11 cellular contexts compared by ENCODE assay signal in genomic region chr5:157543825-157544622, GRCh38. TPM values are rescaled to one million over a fixed set of nuclear protein-coding genes. Genes with fewer than 3 reads are reported as not detected.
DNase-seq lines count a peak whose midpoint lies in the region; ATAC-seq and TF ChIP-seq lines count a peak whose summit lies in the region.
"Had no signal": no experiment of that assay in that cellular context is flagged by ENCODE, and none has a peak within 500 bp of the region (broad histone marks: within the 10 kb centered on the region; RNA-seq: fewer than 3 reads in every experiment).

No MANE protein-coding gene starts in this region.

- no peak for DNase-seq in CD14-positive monocyte (ENCODE audit: low spot score)
- peak; percentile 54 for DNase-seq in H4 (ENCODE audit: low spot score)
- peak; percentile 80 for DNase-seq in brain microvascular endothelial cell
- DNase-seq in naive B cell, result no peak
- DNase-seq in activated gamma-delta T cell treated with Interleukin-2 at 50 U/mL for 16 hours, result no peak
- no peak for DNase-seq in foreskin melanocyte
- DNase-seq in HEK293T (ENCODE audit: extremely low spot score), result no peak
- DNase-seq: activated gamma-delta T cell, GF-D8, nephron progenitor cell had no signal

- peaks cover 0 to 4% (median 0%) of the 10 kb centered on the region in 7 donors for H3K9me3 Mint-ChIP-seq in CD14-positive monocyte
- no peaks in the 10 kb centered on the region for H3K9me3 Mint-ChIP-seq in naive B cell
- H3K9me3 Mint-ChIP-seq: nephron progenitor cell had no signal

- peak overlapping the region; percentile 85 for H3K27ac ChIP-seq in brain microvascular endothelial cell

- no peaks in the 10 kb centered on the region for H3K27me3 ChIP-seq in brain microvascular endothelial cell (replicated peaks)

- peaks cover 3% of the 10 kb centered on the region for H3K36me3 ChIP-seq in brain microvascular endothelial cell (replicated peaks)

- CTCF ChIA-PET in HEK293T (lab: Yijun Ruan, JAX), result no interaction called here

- H3K36me3 Mint-ChIP-seq in CD14-positive monocyte (peaks cover 16 to 28% of the 10 kb centered on the region in 2 donors), naive B cell (peaks cover 25 to 31% of the 10 kb centered on the region in 2 donors)

- H3K27me3 Mint-ChIP-seq in CD14-positive monocyte (ENCODE audit: low read depth in 3 of 3) (peaks cover 0 to 6% (median 0%) of the 10 kb centered on the region in 3 donors), naive B cell (no peaks in the 10 kb centered on the region)

- no peak for ATAC-seq in naive B cell (ENCODE audit: low read depth in 2 of 2)
- no peak for ATAC-seq in GM18511 (IDR thresholded peaks at IDR 0.05; ENCODE audit: unreplicated experiment)

- no peak for TF ChIP-seq CTCF in CD14-positive monocyte (IDR thresholded peaks at IDR 0.05)
- no peak for TF ChIP-seq CTCF in brain microvascular endothelial cell (IDR thresholded peaks at IDR 0.05; ENCODE audit: low read depth, low read length, missing control alignments)

- H3K27ac Mint-ChIP-seq in CD14-positive monocyte, result peak overlapping the region in 5 of 7 donors; percentile 60 to 76 (median 65)
- peak overlapping the region in 5 of 6 donors; percentile 69 to 93 (median 89) for H3K27ac Mint-ChIP-seq in naive B cell

- H3K4me1 Mint-ChIP-seq in CD14-positive monocyte (peaks cover 62% of the 10 kb centered on the region), naive B cell (peaks cover 85 to 100% (median 91%) of the 10 kb centered on the region in 3 donors)

- in situ Hi-C loops in brain microvascular endothelial cell (cut with HindIII; ENCODE audit: low pct_ligation_motif_present, low sequenced_read_pairs), result no loop called here

- H3K4me3 Mint-ChIP-seq in CD14-positive monocyte (peak overlapping the region in 1 of 2 donors; percentile 61), naive B cell (peak overlapping the region in 5 of 8 donors; percentile 15 to 63 (median 37))
- H3K4me3 Mint-ChIP-seq: nephron progenitor cell had no signal

- intact Hi-C loops in CD14-positive monocyte (cut with micrococcal nuclease), result no loop called here

- POLR2A ChIA-PET in HEK293T (lab: Yijun Ruan, JAX), result no interaction called here

- no peak overlapping the region for H3K4me3 ChIP-seq in brain microvascular endothelial cell (ENCODE audit: low read depth, low read length)

TF ChIP-seq in HEK293T, 16 proteins besides CTCF, POLR2A, EP300 and RAD21:
- TF ChIP-seq BHLHE40 (IDR thresholded peaks at IDR 0.05; ENCODE audit: borderline replicate concordance) (no peak), SUZ12 (IDR thresholded peaks at IDR 0.05) (no peak), ELF4 (IDR thresholded peaks at IDR 0.05) (no peak), ARNT (IDR thresholded peaks at IDR 0.05) (no peak), LEF1 (IDR thresholded peaks at IDR 0.05; ENCODE audit: borderline replicate concordance) (no peak), FOXA1 (IDR thresholded peaks at IDR 0.05) (no peak), FOXM1 (IDR thresholded peaks at IDR 0.05; ENCODE audit: borderline replicate concordance) (no peak), HDGF (IDR thresholded peaks at IDR 0.05; ENCODE audit: borderline replicate concordance) (no peak)

RNA-seq across cellular contexts. Expression of gene ADAM19, which starts 31.6 kb away (rescaled TPM):
- 1 to 10 TPM; 3.0 to 6.2 TPM for polyA plus RNA-seq in CD14-positive monocyte
- 4.9 and 5.6 TPM in 2 replicates for total RNA-seq in H4 (2014; rRNA removed; shearing (Covaris generic))
- polyA plus RNA-seq in naive B cell (ENCODE audit: low read depth in 6 of 6), result 10 to 100 TPM in 5 of 6 donors, 1 to 10 TPM in 1; 6.3 to 75.5 (median 43.4) TPM

Comparison
In these comparisons a context has a peak if more than half of its experiments do, and no peak if none do; other contexts are left out.
1. DNase-seq: peak in H4 (single experiment) and brain microvascular endothelial cell (single experiment); none in CD14-positive monocyte (single experiment), naive B cell (single experiment), activated gamma-delta T cell treated with Interleukin-2 at 50 U/mL for 16 hours (single experiment), foreskin melanocyte (single experiment) and HEK293T (single experiment).